Comparison of ENCODE assay signal across 16 cellular contexts in the genomic region with DNA sequence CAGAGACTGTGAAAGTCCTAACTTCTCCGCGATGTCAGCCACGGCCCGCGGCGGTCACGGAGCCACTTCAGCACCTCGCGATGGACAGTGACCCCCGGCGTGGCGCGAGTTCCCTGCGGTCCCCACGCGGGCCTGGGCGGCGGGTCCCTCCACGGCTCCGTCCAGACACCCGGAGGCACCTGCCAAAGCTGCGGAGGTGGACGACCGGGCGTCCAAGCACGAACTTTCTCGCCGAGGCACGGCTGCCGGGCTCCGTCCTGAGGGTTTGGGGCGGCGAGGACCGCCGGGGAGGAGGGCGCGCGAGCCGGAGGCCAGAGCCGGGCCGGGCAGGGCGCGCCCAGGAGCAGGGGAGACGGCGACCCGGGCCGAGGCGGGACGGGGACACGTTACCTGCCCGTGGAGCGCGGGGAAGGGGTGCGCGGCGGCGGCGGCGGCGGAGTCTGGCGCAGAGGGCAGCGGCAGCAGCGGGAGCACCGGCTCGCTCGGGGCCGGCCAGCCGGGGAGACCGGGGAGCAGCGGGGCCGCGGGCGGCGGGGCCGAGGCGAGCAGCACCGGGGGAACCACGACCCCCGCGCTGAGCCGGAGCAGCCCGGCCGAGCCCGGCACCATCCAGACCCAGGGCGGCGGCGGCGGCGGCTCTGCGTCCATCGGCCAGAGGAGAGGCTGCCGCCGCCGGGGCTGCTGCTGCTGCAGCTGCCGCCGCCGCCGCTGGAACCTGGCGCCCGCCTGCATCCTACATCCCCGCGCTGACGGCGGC. TPM values are rescaled to one million over a fixed set of nuclear protein-coding genes. Genes with fewer than 3 reads are reported as not detected.
DNase-seq lines count a peak whose midpoint lies in the region; ATAC-seq, FAIRE-seq and TF ChIP-seq lines count a peak whose summit lies in the region.
"Had no signal": no experiment of that assay in that cellular context is flagged by ENCODE, and none has a peak within 500 bp of the region (broad histone marks: within the 10 kb centered on the region; RNA-seq: fewer than 3 reads in every experiment).

No MANE protein-coding gene starts in this region.

- no peaks in the 10 kb centered on the region for H3K9me3 ChIP-seq in kidney (ENCODE audit: control insufficient read depth in 1 of 2, low read length in 2 of 2)
- H3K9me3 ChIP-seq: heart left ventricle had no signal

- no peak for TF ChIP-seq CTCF in kidney (IDR thresholded peaks at IDR 0.05; ENCODE audit: borderline replicate concordance, extremely low read depth, insufficient read depth)

- no peak overlapping the region for H3K4me3 ChIP-seq in kidney (ENCODE audit: low read length in 2 of 2)
- H3K4me3 ChIP-seq: SJSA1 had no signal

- no peak overlapping the region for H3K27ac Mint-ChIP-seq in activated T-cell treated with anti-CD3 and anti-CD28 coated beads, Interleukin-2, amount 50 U/mL, for 72 hours
- no peak overlapping the region for H3K27ac Mint-ChIP-seq in activated T-helper 17 cell treated with anti-CD3 and anti-CD28 coated beads, Interleukin-2, amount 50 U/mL, for 72 hours
- H3K27ac Mint-ChIP-seq in stimulated activated naive CD8-positive, alpha-beta T cell treated with anti-CD3 and anti-CD28 coated beads, Interleukin-15, amount 100 ng/mL, for 72 hours, result no peak overlapping the region
- no peak overlapping the region for H3K27ac Mint-ChIP-seq in activated CD4-positive, alpha-beta memory T cell treated with anti-CD3 and anti-CD28 coated beads, Interleukin-2, amount 10 ng/mL, durations not matched to agents 7 days and 5 days
- H3K27ac Mint-ChIP-seq: activated naive CD4-positive, alpha-beta T cell treated with anti-CD3 and anti-CD28 coated beads, Interleukin-2, amount 50 U/mL, for 24 hours; dendritic cell treated with granulocyte-macrophage colony-stimulating factor and Interleukin-4, amounts not matched to agents 40 ng/mL and 50 ng/mL, for 4 days; stimulated activated naive CD8-positive, alpha-beta T cell treated with anti-CD3 and anti-CD28 coated beads, Interleukin-15, Interleukin-2, amounts not matched to agents 100 ng/mL and 50 ng/mL, for 24 hours had no signal

- POLR2A ChIA-PET in activated CD4-positive, alpha-beta memory T cell treated with anti-CD3 and anti-CD28 coated beads, Interleukin-2, amount 10 ng/mL, durations not matched to agents 7 days and 5 days (lab: Charles Lee), result no interaction called here

- no peaks in the 10 kb centered on the region for H3K4me1 Mint-ChIP-seq in activated T-cell treated with anti-CD3 and anti-CD28 coated beads, Interleukin-2, amount 50 U/mL, for 72 hours (ENCODE audit: low read depth)
- H3K4me1 Mint-ChIP-seq in activated T-helper 17 cell treated with anti-CD3 and anti-CD28 coated beads, Interleukin-2, amount 50 U/mL, for 72 hours, result no peaks in the 10 kb centered on the region
- no peaks in the 10 kb centered on the region for H3K4me1 Mint-ChIP-seq in stimulated activated naive CD8-positive, alpha-beta T cell treated with anti-CD3 and anti-CD28 coated beads, Interleukin-15, amount 100 ng/mL, for 72 hours
- H3K4me1 Mint-ChIP-seq in activated CD4-positive, alpha-beta memory T cell treated with anti-CD3 and anti-CD28 coated beads, Interleukin-2, amount 10 ng/mL, durations not matched to agents 7 days and 5 days, result peaks cover 4% of the 10 kb centered on the region

- H3K27me3 Mint-ChIP-seq in activated T-cell treated with anti-CD3 and anti-CD28 coated beads, Interleukin-2, amount 50 U/mL, for 72 hours (ENCODE audit: low read depth), result peaks cover 51% of the 10 kb centered on the region
- peaks cover 31% of the 10 kb centered on the region for H3K27me3 Mint-ChIP-seq in activated T-helper 17 cell treated with anti-CD3 and anti-CD28 coated beads, Interleukin-2, amount 50 U/mL, for 72 hours
- H3K27me3 Mint-ChIP-seq in stimulated activated naive CD8-positive, alpha-beta T cell treated with anti-CD3 and anti-CD28 coated beads, Interleukin-15, amount 100 ng/mL, for 72 hours, result peaks cover 62% of the 10 kb centered on the region
- peaks cover 31% of the 10 kb centered on the region for H3K27me3 Mint-ChIP-seq in activated CD4-positive, alpha-beta memory T cell treated with anti-CD3 and anti-CD28 coated beads, Interleukin-2, amount 10 ng/mL, durations not matched to agents 7 days and 5 days

- no peaks in the 10 kb centered on the region for H3K36me3 ChIP-seq in kidney (ENCODE audit: control insufficient read depth in 1 of 2, insufficient read depth in 2 of 2, low read length in 2 of 2)
- H3K36me3 ChIP-seq: heart left ventricle, SJSA1 had no signal

- H3K9me3 Mint-ChIP-seq in activated T-cell treated with anti-CD3 and anti-CD28 coated beads, Interleukin-2, amount 50 U/mL, for 72 hours, result no peaks in the 10 kb centered on the region
- no peaks in the 10 kb centered on the region for H3K9me3 Mint-ChIP-seq in activated T-helper 17 cell treated with anti-CD3 and anti-CD28 coated beads, Interleukin-2, amount 50 U/mL, for 72 hours
- no peaks in the 10 kb centered on the region for H3K9me3 Mint-ChIP-seq in stimulated activated naive CD8-positive, alpha-beta T cell treated with anti-CD3 and anti-CD28 coated beads, Interleukin-15, amount 100 ng/mL, for 72 hours
- H3K9me3 Mint-ChIP-seq in activated CD4-positive, alpha-beta memory T cell treated with anti-CD3 and anti-CD28 coated beads, Interleukin-2, amount 10 ng/mL, durations not matched to agents 7 days and 5 days, result no peaks in the 10 kb centered on the region
- H3K9me3 Mint-ChIP-seq: activated naive CD4-positive, alpha-beta T cell treated with anti-CD3 and anti-CD28 coated beads, Interleukin-2, amount 50 U/mL, for 24 hours; dendritic cell treated with granulocyte-macrophage colony-stimulating factor and Interleukin-4, amounts not matched to agents 40 ng/mL and 50 ng/mL, for 4 days; stimulated activated naive CD8-positive, alpha-beta T cell treated with anti-CD3 and anti-CD28 coated beads, Interleukin-15, Interleukin-2, amounts not matched to agents 100 ng/mL and 50 ng/mL, for 24 hours had no signal

- no peak overlapping the region for H3K9ac ChIP-seq in kidney (ENCODE audit: low read length in 2 of 2)

- peaks cover 0 to 3% of the 10 kb centered on the region in 2 donors for H3K36me3 Mint-ChIP-seq in activated T-cell treated with anti-CD3 and anti-CD28 coated beads, Interleukin-2, amount 50 U/mL, for 72 hours (ENCODE audit: insufficient read depth in 2 of 2)
- H3K36me3 Mint-ChIP-seq in activated T-helper 17 cell treated with anti-CD3 and anti-CD28 coated beads, Interleukin-2, amount 50 U/mL, for 72 hours (ENCODE audit: low read depth), result no peaks in the 10 kb centered on the region
- peaks cover 2% of the 10 kb centered on the region for H3K36me3 Mint-ChIP-seq in activated CD4-positive, alpha-beta memory T cell treated with anti-CD3 and anti-CD28 coated beads, Interleukin-2, amount 10 ng/mL, durations not matched to agents 7 days and 5 days (ENCODE audit: low read depth)
- H3K36me3 Mint-ChIP-seq: activated naive CD4-positive, alpha-beta T cell treated with anti-CD3 and anti-CD28 coated beads, Interleukin-2, amount 50 U/mL, for 24 hours had no signal

- peak overlapping the region; percentile 53 to 58 for H3K4me3 Mint-ChIP-seq in activated T-cell treated with anti-CD3 and anti-CD28 coated beads, Interleukin-2, amount 50 U/mL, for 72 hours
- peak overlapping the region; percentile 37 for H3K4me3 Mint-ChIP-seq in activated T-helper 17 cell treated with anti-CD3 and anti-CD28 coated beads, Interleukin-2, amount 50 U/mL, for 72 hours
- no peak overlapping the region for H3K4me3 Mint-ChIP-seq in stimulated activated naive CD8-positive, alpha-beta T cell treated with anti-CD3 and anti-CD28 coated beads, Interleukin-15, amount 100 ng/mL, for 72 hours
- no peak overlapping the region for H3K4me3 Mint-ChIP-seq in activated CD4-positive, alpha-beta memory T cell treated with anti-CD3 and anti-CD28 coated beads, Interleukin-2, amount 10 ng/mL, durations not matched to agents 7 days and 5 days
- H3K4me3 Mint-ChIP-seq: dendritic cell treated with granulocyte-macrophage colony-stimulating factor and Interleukin-4, amounts not matched to agents 40 ng/mL and 50 ng/mL, for 4 days had no signal

- CTCF ChIA-PET in activated CD4-positive, alpha-beta memory T cell treated with anti-CD3 and anti-CD28 coated beads, Interleukin-2, amount 10 ng/mL, durations not matched to agents 7 days and 5 days (lab: Charles Lee), result no interaction called here

- FAIRE-seq in kidney (lab: Jason Lieb, UNC), result no peak

- intact Hi-C loops in kidney (cut with DNase I), result no loop called here

- no peak overlapping the region for H3K27ac ChIP-seq in kidney (ENCODE audit: low read depth in 2 of 2, low read length in 2 of 2)
- H3K27ac ChIP-seq: heart left ventricle, SJSA1 had no signal

- peaks cover 0 to 2% of the 10 kb centered on the region in 2 donors for H3K4me1 ChIP-seq in kidney (ENCODE audit: control insufficient read depth in 1 of 2, insufficient read depth in 1 of 2, low read depth in 1 of 2, low read length in 2 of 2)
- H3K4me1 ChIP-seq: SJSA1 had no signal

- ATAC-seq in activated T-cell treated with anti-CD3 and anti-CD28 coated beads, Interleukin-2, amount 50 U/mL, for 72 hours (replicated peaks in 1 of 2), result peak in 1 of 2 donors; percentile 8
- no peak for ATAC-seq in activated T-helper 17 cell treated with anti-CD3 and anti-CD28 coated beads, Interleukin-2, amount 50 U/mL, for 72 hours (replicated peaks)
- peak; percentile 22 for ATAC-seq in stimulated activated naive CD8-positive, alpha-beta T cell treated with anti-CD3 and anti-CD28 coated beads, Interleukin-15, amount 100 ng/mL, for 72 hours
- ATAC-seq in HG03565 (IDR thresholded peaks at IDR 0.05; ENCODE audit: unreplicated experiment), result no peak
- ATAC-seq: heart left ventricle had no signal

- no peak for DNase-seq in activated T-cell treated with anti-CD3 and anti-CD28 coated beads, Interleukin-2, amount 50 U/mL, for 72 hours
- no peak for DNase-seq in activated T-cell treated with anti-CD3 and anti-CD28 coated beads, Interleukin-2, amount 50 U/mL, for 1 hour
- DNase-seq in kidney, result peak; percentile 65
- DNase-seq in stimulated activated naive CD8-positive, alpha-beta T cell treated with anti-CD3 and anti-CD28 coated beads, Interleukin-15, amount 100 ng/mL, for 72 hours, result no peak
- DNase-seq in stimulated activated naive CD4-positive, alpha-beta T cell (lab: John Stamatoyannopoulos, UW), result no peak
- no peak for DNase-seq in activated CD4-positive, alpha-beta memory T cell treated with anti-CD3 and anti-CD28 coated beads, Interleukin-2, amount 10 ng/mL, durations not matched to agents 7 days and 5 days
- DNase-seq: activated CD4-positive, alpha-beta T cell treated with anti-CD3 and anti-CD28 coated beads for 1 hour; AML-193; heart left ventricle; NCI-H524 treated with DMSO at 0.1 percent for 48 hours had no signal

RNA-seq across cellular contexts. Expression of gene TCERG1L, which starts 0.4 kb away (rescaled TPM):
- total RNA-seq in activated T-cell treated with anti-CD3 and anti-CD28 coated beads, Interleukin-2, amount 50 U/mL, for 72 hours, result under 1 TPM in 1 of 2 donors, not detected in 1; 0.09 TPM
- under 1 TPM in 1 of 2 donors, not detected in 1; 0.05 TPM for total RNA-seq in activated T-helper 17 cell treated with anti-CD3 and anti-CD28 coated beads, Interleukin-2, amount 50 U/mL, for 72 hours
- not detected for total RNA-seq in kidney
- not detected for polyA plus RNA-seq in kidney (ENCODE audit: insufficient read depth, low read depth, low replicate concordance)
- total RNA-seq in activated CD4-positive, alpha-beta memory T cell treated with anti-CD3 and anti-CD28 coated beads, Interleukin-2, amount 10 ng/mL, durations not matched to agents 7 days and 5 days, result under 1 TPM in 1 of 2 experiments, not detected in 1; 0.08 TPM
- total RNA-seq: SJSA1 had no signal
- polyA plus RNA-seq: heart left ventricle had no signal

Comparison
In these comparisons a context has a peak if more than half of its experiments do, and no peak if none do; other contexts are left out.
1. H3K4me3 Mint-ChIP-seq: peak in activated T-cell treated with anti-CD3 and anti-CD28 coated beads, Interleukin-2, amount 50 U/mL, for 72 hours (2 of 2) and activated T-helper 17 cell treated with anti-CD3 and anti-CD28 coated beads, Interleukin-2, amount 50 U/mL, for 72 hours (single experiment); none in stimulated activated naive CD8-positive, alpha-beta T cell treated with anti-CD3 and anti-CD28 coated beads, Interleukin-15, amount 100 ng/mL, for 72 hours (0 of 2) and activated CD4-positive, alpha-beta memory T cell treated with anti-CD3 and anti-CD28 coated beads, Interleukin-2, amount 10 ng/mL, durations not matched to agents 7 days and 5 days (single experiment).